Comparison of ENCODE assay signal across 20 cellular contexts in genomic region chr3:99857278-99857677, GRCh38.
"Had no signal": no experiment of that assay in that cellular context is flagged by ENCODE, and none has a peak within 500 bp of the region (broad histone marks: within the 10 kb centered on the region; RNA-seq: fewer than 3 reads in every experiment).

No MANE protein-coding gene starts in this region.

- H3K4me3 ChIP-seq: vagina had no signal

- H3K27ac ChIP-seq: vagina had no signal

- H3K9me3 ChIP-seq: vagina had no signal

- H3K27ac Mint-ChIP-seq: activated naive CD4-positive, alpha-beta T cell treated with anti-CD3 and anti-CD28 coated beads for 36 hours; activated naive CD8-positive, alpha-beta T cell treated with anti-CD3 and anti-CD28 coated beads, Interleukin-2, amount 10 ng/mL, durations not matched to agents 7 days and 5 days; dendritic cell treated with granulocyte-macrophage colony-stimulating factor and Interleukin-4, amounts not matched to agents 40 ng/mL and 50 ng/mL, for 4 days; T-helper 1 cell treated with Interleukin-12 subunit alpha and Interleukin-12 subunit beta and Interleukin-4 antibody, amounts not matched to agents 30 μg/mL and 1 μg/mL, for 36 hours had no signal

- DNase-seq: activated CD4-positive, alpha-beta T cell treated with anti-CD3 and anti-CD28 coated beads for 4 hours; activated CD4-positive, alpha-beta T cell treated with anti-CD3 and anti-CD28 coated beads, Interleukin-2, amount 50 U/mL, for 48 hours; activated CD4-positive, CD25-positive, alpha-beta regulatory T cell; activated CD8-positive, alpha-beta memory T cell treated with anti-CD3 and anti-CD28 coated beads, Interleukin-2, amount 50 U/mL, for 48 hours; activated naive CD4-positive, alpha-beta T cell treated with anti-CD3 and anti-CD28 coated beads for 36 hours; activated naive CD8-positive, alpha-beta T cell treated with anti-CD3 and anti-CD28 coated beads, Interleukin-2, amount 10 ng/mL, durations not matched to agents 7 days and 5 days; activated T-cell treated with anti-CD3 and anti-CD28 coated beads, Interleukin-2, amount 50 U/mL, for 4 hours; amniotic stem cell; cerebellar nuclear complex; effector CD8-positive, alpha-beta T cell; head of caudate nucleus; occipital lobe; stimulated activated CD4-positive, alpha-beta T cell treated with anti-CD3 and anti-CD28 coated beads, Interleukin-4, amount 100 ng/mL, for 24 hours; stimulated activated naive CD8-positive, alpha-beta T cell treated with anti-CD3 and anti-CD28 coated beads, Interleukin-15, Interleukin-2, amounts not matched to agents 100 U/mL and 50 U/mL, for 24 hours; substantia nigra; T1000; trophoblast cell had no signal

- H3K4me3 Mint-ChIP-seq: activated naive CD4-positive, alpha-beta T cell treated with anti-CD3 and anti-CD28 coated beads for 36 hours; activated naive CD8-positive, alpha-beta T cell treated with anti-CD3 and anti-CD28 coated beads, Interleukin-2, amount 10 ng/mL, durations not matched to agents 7 days and 5 days; activated T-cell treated with anti-CD3 and anti-CD28 coated beads, Interleukin-2, amount 50 U/mL, for 4 hours; dendritic cell treated with granulocyte-macrophage colony-stimulating factor and Interleukin-4, amounts not matched to agents 40 ng/mL and 50 ng/mL, for 4 days; T-helper 1 cell treated with Interleukin-12 subunit alpha and Interleukin-12 subunit beta and Interleukin-4 antibody, amounts not matched to agents 30 μg/mL and 1 μg/mL, for 36 hours had no signal

- H3K36me3 ChIP-seq: vagina had no signal

- H3K27me3 Mint-ChIP-seq: activated naive CD8-positive, alpha-beta T cell treated with anti-CD3 and anti-CD28 coated beads, Interleukin-2, amount 10 ng/mL, durations not matched to agents 7 days and 5 days; dendritic cell treated with granulocyte-macrophage colony-stimulating factor and Interleukin-4, amounts not matched to agents 40 ng/mL and 50 ng/mL, for 4 days had no signal

- H3K27me3 ChIP-seq: vagina had no signal

- H3K9me3 Mint-ChIP-seq: activated naive CD4-positive, alpha-beta T cell treated with anti-CD3 and anti-CD28 coated beads for 36 hours; activated naive CD8-positive, alpha-beta T cell treated with anti-CD3 and anti-CD28 coated beads, Interleukin-2, amount 10 ng/mL, durations not matched to agents 7 days and 5 days; activated T-cell treated with anti-CD3 and anti-CD28 coated beads, Interleukin-2, amount 50 U/mL, for 4 hours; dendritic cell treated with granulocyte-macrophage colony-stimulating factor and Interleukin-4, amounts not matched to agents 40 ng/mL and 50 ng/mL, for 4 days; T-helper 1 cell treated with Interleukin-12 subunit alpha and Interleukin-12 subunit beta and Interleukin-4 antibody, amounts not matched to agents 30 μg/mL and 1 μg/mL, for 36 hours had no signal
